In genomic region chr4:108650212-108651067, GRCh38 we compare ENCODE assay signal across 8 cellular contexts. TPM values are rescaled to one million over a fixed set of nuclear protein-coding genes. Genes with fewer than 3 reads are reported as not detected.
A peak's percentile ranks its signal among the peaks of the same experiment; 100 is the strongest.
DNase-seq lines count a peak whose midpoint lies in the region; ATAC-seq, FAIRE-seq and TF ChIP-seq lines count a peak whose summit lies in the region.

OSTC (plus strand) TSS chr4:108650599; CDS start chr4:108650656, 57 bp downstream.

- intact Hi-C loops in activated CD4-positive, alpha-beta memory T cell treated with anti-CD3 and anti-CD28 coated beads for 36 hours (cut with micrococcal nuclease), result loop anchor here (1.0 kb wide), 2 partner anchors 30 to 718 kb away; partner anchors contain the start of gene RPL34
- intact Hi-C loops in HepG2 (cut with micrococcal nuclease; ENCODE audit: unreplicated experiment), result loop anchor here (1.0 kb wide), 1 partner anchor 30 kb away; the partner anchor contains the start of gene RPL34

- peaks cover 42% of the 10 kb centered on the region for H3K4me1 ChIP-seq in HepG2 (ENCODE audit: insufficient read depth, low read length)

- peaks cover 34% of the 10 kb centered on the region for H3K4me1 Mint-ChIP-seq in activated CD4-positive, alpha-beta memory T cell treated with anti-CD3 and anti-CD28 coated beads for 36 hours (ENCODE audit: low read depth)

- peak within 1 kb of the TSS; percentile 86 for H3K4me2 ChIP-seq in HepG2 (ENCODE audit: low read depth, low read length)

- TF ChIP-seq EP300 in HepG2 (IDR thresholded peaks at IDR 0.05; ENCODE audit: low read depth in 2 of 2, low read length in 2 of 2) (peak in 1 of 2 experiments; percentile 100; a peak in 1 of 4 replicates), HepG2 (CRISPR knock-in tag; IDR thresholded peaks at IDR 0.05; ENCODE audit: borderline replicate concordance) (no peak)

- 2% methylated on average over 37 of the region's 46 CpGs for WGBS in HepG2 (ENCODE audit: low lambda C conversion rate)

- no peaks in the 10 kb centered on the region for H3K9me3 Mint-ChIP-seq in activated CD4-positive, alpha-beta memory T cell treated with anti-CD3 and anti-CD28 coated beads for 36 hours

- peak within 1 kb of the TSS; percentile 99 for H3K9ac ChIP-seq in HepG2 (ENCODE audit: insufficient read depth, low read depth, low read length)

- TF ChIP-seq POLR2A in HepG2 (IDR thresholded peaks at IDR 0.05; ENCODE audit: insufficient read depth in 1 of 2, low read depth in 2 of 2, low read length in 2 of 2), result peak; percentile 90 to 92

- TF ChIP-seq RAD21 in HepG2 (CRISPR knock-in tag; IDR thresholded peaks at IDR 0.05), result no peak; the same call in 1 of the 2 replicates

- DNase-seq in CD1c-positive myeloid dendritic cell (ENCODE audit: extremely low spot score) (peak; percentile 97), NCI-H82 treated with DMSO at 0.1 percent for 48 hours (lab: John Stamatoyannopoulos, UW; ENCODE audit: unreplicated experiment) (peak; percentile 91), dermis microvascular lymphatic vessel endothelial cell (ENCODE audit: low read depth in 2 of 2) (peak; percentile 95 to 98), HepG2 (ENCODE audit: low spot score) (peak; percentile 94)
- DNase-seq in activated CD4-positive, alpha-beta memory T cell treated with anti-CD3 and anti-CD28 coated beads for 36 hours, result peak; percentile 94
- DNase-seq in stimulated activated CD4-positive, alpha-beta T cell treated with anti-CD3 and anti-CD28 coated beads, Interleukin-4, amount 100 ng/mL, for 1 hour, result peak; percentile 94

- H3K27ac Mint-ChIP-seq in activated CD4-positive, alpha-beta memory T cell treated with anti-CD3 and anti-CD28 coated beads for 36 hours, result peak within 1 kb of the TSS; percentile 91

- peak within 1 kb of the TSS; percentile 79 to 99 (median 92) for H3K4me3 ChIP-seq in HepG2 (replicated peaks in 1 of 3; ENCODE audit: insufficient read depth in 1 of 3, low read depth in 2 of 3, low read length in 3 of 3)

- peaks cover 7% of the 10 kb centered on the region for H3K36me3 Mint-ChIP-seq in activated CD4-positive, alpha-beta memory T cell treated with anti-CD3 and anti-CD28 coated beads for 36 hours

- no peaks in the 10 kb centered on the region; a peak in 1 of 5 replicates for H3K27me3 ChIP-seq in HepG2 (ENCODE audit: control insufficient read depth in 1 of 2, insufficient read depth in 2 of 2, low read length in 2 of 2)

- peaks cover 51% of the 10 kb centered on the region for H3K79me2 ChIP-seq in HepG2 (ENCODE audit: insufficient read depth, low read length)

- H3K27ac ChIP-seq in HepG2 (ENCODE audit: extremely low read length, insufficient read depth, low read length), result peak within 1 kb of the TSS; percentile 99

- peak; percentile 28 for TF ChIP-seq CTCF in HepG2 (CRISPR knock-in tag; IDR thresholded peaks at IDR 0.05)

- peak within 1 kb of the TSS; percentile 96 for H3K4me3 Mint-ChIP-seq in activated CD4-positive, alpha-beta memory T cell treated with anti-CD3 and anti-CD28 coated beads for 36 hours

- no peaks in the 10 kb centered on the region for H3K9me3 ChIP-seq in HepG2 (ENCODE audit: low read length)

- H3K36me3 ChIP-seq in HepG2 (replicated peaks in 1 of 2; ENCODE audit: control insufficient read depth in 1 of 2, insufficient read depth in 2 of 2, low read length in 2 of 2), result 0 out of 5 replicates have a peak, but pooled peaks cover 0 to 2% of the 10 kb centered on the region in 2 experiments

- no peaks in the 10 kb centered on the region for H3K27me3 Mint-ChIP-seq in activated CD4-positive, alpha-beta memory T cell treated with anti-CD3 and anti-CD28 coated beads for 36 hours

- CTCF ChIA-PET in activated CD4-positive, alpha-beta memory T cell treated with anti-CD3 and anti-CD28 coated beads for 36 hours (lab: Charles Lee), result interaction anchor here (0.5 to 1.7 kb wide), 3 partner anchors 21 to 106 kb away, joined by 3 to 7 read pairs (median 3); no protein-coding TSS in a partner anchor
- CTCF ChIA-PET in HepG2 (lab: Yijun Ruan, JAX; ENCODE audit: low intra/inter-chr PET ratio, low total read pairs), result no interaction called here

- POLR2A ChIA-PET in activated CD4-positive, alpha-beta memory T cell treated with anti-CD3 and anti-CD28 coated beads for 36 hours (lab: Charles Lee), result interaction anchor here (1.0 to 4.1 kb wide), 4 partner anchors 23 to 482 kb away, joined by 3 to 23 read pairs (median 6); partner anchors contain the start of genes LEF1 and RPL34
- POLR2A ChIA-PET in HepG2 (lab: Yijun Ruan, JAX), result interaction anchor here (1.3 to 2.7 kb wide), 5 partner anchors 11 to 112 kb away, joined by 4 to 37 read pairs (median 9); partner anchors contain the start of genes ETNPPL and RPL34

- peak within 1 kb of the TSS; percentile 95 for H2AFZ ChIP-seq in HepG2 (ENCODE audit: low read length)

- ATAC-seq in GM19438 (IDR thresholded peaks at IDR 0.05; ENCODE audit: low read depth, unreplicated experiment) (peak; percentile 92), HG03575 (IDR thresholded peaks at IDR 0.05; ENCODE audit: extremely low read depth, insufficient number of reproducible peaks, low FRiP score, unreplicated experiment) (peak; percentile 86), HepG2 (peak; percentile 93)

- BruUV-seq in HepG2 (replicated peaks; lab: Mats Ljungman, UMichigan), result TSS peak; percentile 83

- in situ Hi-C loops in HepG2 (cut with HindIII; ENCODE audit: extremely low pct_ligation_motif_present, low pct_unique_long_range_greater_than_20kb), result no loop called here

- H4K20me1 ChIP-seq in HepG2 (ENCODE audit: insufficient read depth, low read length), result peaks cover 7% of the 10 kb centered on the region; the same call in 1 of the 2 replicates

- FAIRE-seq in HepG2 (lab: Jason Lieb, UNC), result peak; percentile 77

TF ChIP-seq in HepG2, 621 proteins besides CTCF, POLR2A, EP300 and RAD21 (continues in another document):
- TF ChIP-seq IKZF1 (IDR thresholded peaks at IDR 0.05), result no peak
- TF ChIP-seq ZNF556 (CRISPR knock-in tag; IDR thresholded peaks at IDR 0.05; ENCODE audit: borderline replicate concordance), result no peak
- peak; percentile 45; the same call in 1 of the 2 replicates for TF ChIP-seq ZNF350 (CRISPR knock-in tag; IDR thresholded peaks at IDR 0.05; ENCODE audit: borderline replicate concordance, low read depth)
- TF ChIP-seq ETV5 (CRISPR knock-in tag; IDR thresholded peaks at IDR 0.05; ENCODE audit: borderline replicate concordance), result peak; percentile 41; the same call in 1 of the 2 replicates
- peak; percentile 31; the same call in 1 of the 2 replicates for TF ChIP-seq GATA4 (IDR thresholded peaks at IDR 0.05; ENCODE audit: borderline replicate concordance, low read depth)
- no peak for TF ChIP-seq ZNF75D (CRISPR knock-in tag; IDR thresholded peaks at IDR 0.05; ENCODE audit: borderline replicate concordance)
- 0 out of 2 replicates have a peak, but pooled peaks have one; percentile 54 for TF ChIP-seq SMYD3 (CRISPR knock-in tag; IDR thresholded peaks at IDR 0.05)
- TF ChIP-seq ZNF598 (CRISPR knock-in tag; IDR thresholded peaks at IDR 0.05; ENCODE audit: borderline replicate concordance), result 0 out of 2 replicates have a peak, but pooled peaks have one; percentile 25
- TF ChIP-seq ZNF768 (CRISPR knock-in tag; IDR thresholded peaks at IDR 0.05), result peak; percentile 54; the same call in 1 of the 2 replicates
- peak; percentile 95 for TF ChIP-seq ZFY (CRISPR knock-in tag; IDR thresholded peaks at IDR 0.05)
- TF ChIP-seq KMT2B (CRISPR knock-in tag; IDR thresholded peaks at IDR 0.05), result peak; percentile 87
- TF ChIP-seq, protein P1, sequence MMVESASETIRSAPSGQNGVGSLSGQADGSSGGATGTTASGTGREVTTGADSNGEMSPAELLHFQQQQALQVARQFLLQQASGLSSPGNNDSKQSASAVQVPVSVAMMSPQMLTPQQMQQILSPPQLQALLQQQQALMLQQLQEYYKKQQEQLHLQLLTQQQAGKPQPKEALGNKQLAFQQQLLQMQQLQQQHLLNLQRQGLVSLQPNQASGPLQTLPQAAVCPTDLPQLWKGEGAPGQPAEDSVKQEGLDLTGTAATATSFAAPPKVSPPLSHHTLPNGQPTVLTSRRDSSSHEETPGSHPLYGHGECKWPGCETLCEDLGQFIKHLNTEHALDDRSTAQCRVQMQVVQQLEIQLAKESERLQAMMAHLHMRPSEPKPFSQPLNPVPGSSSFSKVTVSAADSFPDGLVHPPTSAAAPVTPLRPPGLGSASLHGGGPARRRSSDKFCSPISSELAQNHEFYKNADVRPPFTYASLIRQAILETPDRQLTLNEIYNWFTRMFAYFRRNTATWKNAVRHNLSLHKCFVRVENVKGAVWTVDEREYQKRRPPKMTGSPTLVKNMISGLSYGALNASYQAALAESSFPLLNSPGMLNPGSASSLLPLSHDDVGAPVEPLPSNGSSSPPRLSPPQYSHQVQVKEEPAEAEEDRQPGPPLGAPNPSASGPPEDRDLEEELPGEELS (CRISPR knock-in tag; IDR thresholded peaks at IDR 0.05), result peak; percentile 27; the same call in 1 of the 2 replicates
- peak; percentile 93 for TF ChIP-seq POLR2G (IDR thresholded peaks at IDR 0.05; ENCODE audit: low read depth, low read length)

RNA-seq across cellular contexts. Expression of gene OSTC, which starts in this region (rescaled TPM):
- total RNA-seq in activated CD4-positive, alpha-beta memory T cell treated with anti-CD3 and anti-CD28 coated beads for 36 hours, result 10 to 100 TPM; 74.3 to 76.6 TPM
- 218 and 222 TPM in 2 replicates for total RNA-seq in dermis microvascular lymphatic vessel endothelial cell
- 333 and 380 TPM in 2 replicates for total RNA-seq in HepG2 (2016; rRNA removed; fragmentation: Illumina TruSeq; extraction: Trizol)
- total RNA-seq in HepG2 (2016; cell fraction: cytosol; rRNA removed; fragmentation: Illumina TruSeq; extraction: Trizol; ENCODE audit: low read depth), result 121 and 143 TPM in 2 replicates
- 343 and 392 TPM in 2 replicates for total RNA-seq in HepG2 (2016; cell fraction: insoluble cytoplasmic fraction; rRNA removed; fragmentation: Illumina TruSeq; extraction: Trizol)
- total RNA-seq in HepG2 (2016; cell fraction: membrane; rRNA removed; fragmentation: Illumina TruSeq; extraction: Trizol), result 256 and 315 TPM in 2 replicates
- total RNA-seq in HepG2 (2016; cell fraction: nucleus; rRNA removed; fragmentation: Illumina TruSeq; extraction: Trizol), result 254 and 288 TPM in 2 replicates
- polyA plus RNA-seq in HepG2 (2011; rRNA removed), result 154 and 208 TPM in 2 replicates
- 163 and 212 TPM in 2 replicates for polyA plus RNA-seq in HepG2 (2011; cell fraction: cytosol; rRNA removed)
- 33.1 and 47.3 TPM in 2 replicates for polyA plus RNA-seq in HepG2 (2011; cell fraction: nucleus; rRNA removed)
- polyA plus RNA-seq in HepG2 (2012), result 199 and 259 TPM in 2 replicates
- polyA plus RNA-seq in HepG2 (2016; cell fraction: cytosol; fragmentation: Illumina TruSeq; extraction: Trizol; ENCODE audit: low read depth), result 142 and 149 TPM in 2 replicates
- 315 and 338 TPM in 2 replicates for polyA plus RNA-seq in HepG2 (2016; cell fraction: insoluble cytoplasmic fraction; fragmentation: Illumina TruSeq; extraction: Trizol; ENCODE audit: low read depth)
- 251 and 286 TPM in 2 replicates for polyA plus RNA-seq in HepG2 (2016; cell fraction: membrane; fragmentation: Illumina TruSeq; extraction: Trizol; ENCODE audit: low read depth)
- 388 and 412 TPM in 2 replicates for polyA plus RNA-seq in HepG2 (2016; cell fraction: nucleus; fragmentation: Illumina TruSeq; extraction: Trizol; ENCODE audit: insufficient read depth, low read depth)
- polyA minus RNA-seq in HepG2 (2011; rRNA and poly(A)+ RNA removed; ENCODE audit: low replicate concordance), result 41.7 and 105 TPM in 2 replicates
- 63.8 and 74.6 TPM in 2 replicates for polyA minus RNA-seq in HepG2 (2011; cell fraction: cytosol; rRNA and poly(A)+ RNA removed)
- 65.8 and 71.9 TPM in 2 replicates for polyA minus RNA-seq in HepG2 (2011; cell fraction: nucleus; rRNA and poly(A)+ RNA removed)

Comparison
In these comparisons a context has a peak if more than half of its experiments do, and no peak if none do; other contexts are left out.
1. Peak in every context shown above with its lines: DNase-seq, ATAC-seq, H3K4me3 ChIP-seq and H3K27ac ChIP-seq.